ENCODE assay signal across 16 cellular contexts in genomic region chr3:136385457-136385856, GRCh38.
DNase-seq lines count a peak whose midpoint lies in the region; ATAC-seq, FAIRE-seq and TF ChIP-seq lines count a peak whose summit lies in the region.
"Had no signal": no experiment of that assay in that cellular context is flagged by ENCODE, and none has a peak within 500 bp of the region (broad histone marks: within the 10 kb centered on the region; RNA-seq: fewer than 3 reads in every experiment).

No MANE protein-coding gene starts in this region.

- POLR2A ChIA-PET in GM10248 (lab: Yijun Ruan, JAX), result no interaction called here
- POLR2A ChIA-PET in HepG2 (lab: Yijun Ruan, JAX), result no interaction called here

- FAIRE-seq in HepG2 (lab: Jason Lieb, UNC), result no peak

- ATAC-seq in GM18909 (IDR thresholded peaks at IDR 0.05; ENCODE audit: poor library complexity, unreplicated experiment), result peak; percentile 94
- ATAC-seq in GM21717 (IDR thresholded peaks at IDR 0.05; ENCODE audit: unreplicated experiment), result peak; percentile 81
- ATAC-seq in HG03378 (IDR thresholded peaks at IDR 0.05; ENCODE audit: unreplicated experiment), result peak; percentile 81
- ATAC-seq in HepG2, result no peak
- no peak for ATAC-seq in upper lobe of right lung
- ATAC-seq: foreskin keratinocyte, T-helper 17 cell had no signal

- H3K4me2 ChIP-seq in HepG2 (ENCODE audit: low read depth, low read length), result no peak overlapping the region

- TF ChIP-seq CTCF in GM10248 (IDR thresholded peaks at IDR 0.05; ENCODE audit: control extremely low read depth, extremely low read depth, low read depth, missing control alignments) (no peak), HepG2 (CRISPR knock-in tag; IDR thresholded peaks at IDR 0.05) (no peak), upper lobe of right lung (IDR thresholded peaks at IDR 0.05) (no peak)

- H3K27ac ChIP-seq in HepG2 (ENCODE audit: extremely low read length, insufficient read depth, low read length) (no peak overlapping the region), upper lobe of right lung (no peak overlapping the region)
- H3K27ac ChIP-seq: foreskin keratinocyte, Peyer's patch had no signal

- CTCF ChIA-PET in GM10248 (lab: Yijun Ruan, JAX) (interaction anchor here (1.6 kb wide), 1 partner anchor 367 kb away, joined by 5 read pairs; the partner anchor contains the start of gene STAG1), HepG2 (lab: Yijun Ruan, JAX; ENCODE audit: low intra/inter-chr PET ratio, low total read pairs) (no interaction called here)

- H3K79me2 ChIP-seq in HepG2 (ENCODE audit: insufficient read depth, low read length), result no peaks in the 10 kb centered on the region

- no peaks in the 10 kb centered on the region for H4K20me1 ChIP-seq in HepG2 (ENCODE audit: insufficient read depth, low read length)

- in situ Hi-C loops in HepG2 (cut with HindIII; ENCODE audit: extremely low pct_ligation_motif_present, low pct_unique_long_range_greater_than_20kb), result loop anchor here (25.0 kb wide), 1 partner anchor 627 kb away; no protein-coding TSS in a partner anchor

- H3K36me3 ChIP-seq in HepG2 (replicated peaks in 1 of 2; ENCODE audit: control insufficient read depth in 1 of 2, insufficient read depth in 2 of 2, low read length in 2 of 2), result no peaks in the 10 kb centered on the region; a peak in 1 of 5 replicates
- no peaks in the 10 kb centered on the region for H3K36me3 ChIP-seq in upper lobe of right lung
- H3K36me3 ChIP-seq: Peyer's patch had no signal

- H2AFZ ChIP-seq in HepG2 (ENCODE audit: low read length), result no peak overlapping the region

- no peak for TF ChIP-seq POLR2A in HepG2 (IDR thresholded peaks at IDR 0.05; ENCODE audit: insufficient read depth in 1 of 2, low read depth in 2 of 2, low read length in 2 of 2)

- 99% methylated on average over 2 of the region's 2 CpGs for WGBS in HepG2 (ENCODE audit: low lambda C conversion rate)

- H3K27me3 ChIP-seq in HepG2 (ENCODE audit: control insufficient read depth in 1 of 2, insufficient read depth in 2 of 2, low read length in 2 of 2), result no peaks in the 10 kb centered on the region
- no peaks in the 10 kb centered on the region for H3K27me3 ChIP-seq in upper lobe of right lung
- H3K27me3 ChIP-seq: foreskin keratinocyte, Peyer's patch had no signal

- BruUV-seq in HepG2 (replicated peaks; lab: Mats Ljungman, UMichigan), result no TSS peak

- TF ChIP-seq RAD21 in HepG2 (CRISPR knock-in tag; IDR thresholded peaks at IDR 0.05), result no peak

- DNase-seq in GM10248 (ENCODE audit: extremely low spot score) (peak; percentile 26), HT-29 (ENCODE audit: low spot score) (no peak), HepG2 (ENCODE audit: low spot score) (no peak), NCI-H2171 (lab: John Stamatoyannopoulos, UW) (no peak), upper lobe of right lung (no peak)
- DNase-seq: activated CD4-positive, alpha-beta T cell treated with anti-CD3 and anti-CD28 coated beads, Interleukin-2, amount 50 U/mL, for 4 hours; effector memory CD4-positive, alpha-beta T cell; foreskin keratinocyte; HCEC 1CT; immature natural killer cell; NCI-H345; Peyer's patch; T-helper 17 cell had no signal

- H3K9ac ChIP-seq in HepG2 (ENCODE audit: insufficient read depth, low read depth, low read length), result no peak overlapping the region

- H3K4me3 ChIP-seq in HepG2 (replicated peaks in 1 of 3; ENCODE audit: insufficient read depth in 1 of 3, low read depth in 2 of 3, low read length in 3 of 3), result no peak overlapping the region
- no peak overlapping the region for H3K4me3 ChIP-seq in upper lobe of right lung
- H3K4me3 ChIP-seq: Peyer's patch had no signal

- no peaks in the 10 kb centered on the region for H3K9me3 ChIP-seq in HepG2 (ENCODE audit: low read length)
- no peaks in the 10 kb centered on the region for H3K9me3 ChIP-seq in upper lobe of right lung
- H3K9me3 ChIP-seq: Peyer's patch had no signal

- TF ChIP-seq EP300 in HepG2 (IDR thresholded peaks at IDR 0.05; ENCODE audit: low read depth in 2 of 2, low read length in 2 of 2) (no peak), HepG2 (CRISPR knock-in tag; IDR thresholded peaks at IDR 0.05; ENCODE audit: borderline replicate concordance) (no peak)

- intact Hi-C loops in HepG2 (cut with micrococcal nuclease; ENCODE audit: unreplicated experiment), result no loop called here
- intact Hi-C loops in upper lobe of right lung (cut with DNase I), result no loop called here

- no peaks in the 10 kb centered on the region for H3K4me1 ChIP-seq in HepG2 (ENCODE audit: insufficient read depth, low read length)
- H3K4me1 ChIP-seq in upper lobe of right lung, result no peaks in the 10 kb centered on the region
- H3K4me1 ChIP-seq: foreskin keratinocyte, Peyer's patch had no signal

TF ChIP-seq in HepG2, 621 proteins besides CTCF, POLR2A, EP300 and RAD21:
- TF ChIP-seq ZBTB20 (CRISPR knock-in tag; IDR thresholded peaks at IDR 0.05; ENCODE audit: borderline replicate concordance, low read depth) (no peak), ZBTB42 (CRISPR knock-in tag; IDR thresholded peaks at IDR 0.05) (no peak), FOXM1 (CRISPR knock-in tag; IDR thresholded peaks at IDR 0.05) (no peak), RNF2 (conservative IDR thresholded peaks at IDR 0.05; ENCODE audit: low read depth) (no peak), SP2 (CRISPR knock-in tag; IDR thresholded peaks at IDR 0.05) (no peak)
- TF ChIP-seq, protein P1, sequence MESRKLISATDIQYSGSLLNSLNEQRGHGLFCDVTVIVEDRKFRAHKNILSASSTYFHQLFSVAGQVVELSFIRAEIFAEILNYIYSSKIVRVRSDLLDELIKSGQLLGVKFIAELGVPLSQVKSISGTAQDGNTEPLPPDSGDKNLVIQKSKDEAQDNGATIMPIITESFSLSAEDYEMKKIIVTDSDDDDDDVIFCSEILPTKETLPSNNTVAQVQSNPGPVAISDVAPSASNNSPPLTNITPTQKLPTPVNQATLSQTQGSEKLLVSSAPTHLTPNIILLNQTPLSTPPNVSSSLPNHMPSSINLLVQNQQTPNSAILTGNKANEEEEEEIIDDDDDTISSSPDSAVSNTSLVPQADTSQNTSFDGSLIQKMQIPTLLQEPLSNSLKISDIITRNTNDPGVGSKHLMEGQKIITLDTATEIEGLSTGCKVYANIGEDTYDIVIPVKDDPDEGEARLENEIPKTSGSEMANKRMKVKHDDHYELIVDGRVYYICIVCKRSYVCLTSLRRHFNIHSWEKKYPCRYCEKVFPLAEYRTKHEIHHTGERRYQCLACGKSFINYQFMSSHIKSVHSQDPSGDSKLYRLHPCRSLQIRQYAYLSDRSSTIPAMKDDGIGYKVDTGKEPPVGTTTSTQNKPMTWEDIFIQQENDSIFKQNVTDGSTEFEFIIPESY (CRISPR knock-in tag; IDR thresholded peaks at IDR 0.05), result no peak
- TF ChIP-seq, protein P2, sequence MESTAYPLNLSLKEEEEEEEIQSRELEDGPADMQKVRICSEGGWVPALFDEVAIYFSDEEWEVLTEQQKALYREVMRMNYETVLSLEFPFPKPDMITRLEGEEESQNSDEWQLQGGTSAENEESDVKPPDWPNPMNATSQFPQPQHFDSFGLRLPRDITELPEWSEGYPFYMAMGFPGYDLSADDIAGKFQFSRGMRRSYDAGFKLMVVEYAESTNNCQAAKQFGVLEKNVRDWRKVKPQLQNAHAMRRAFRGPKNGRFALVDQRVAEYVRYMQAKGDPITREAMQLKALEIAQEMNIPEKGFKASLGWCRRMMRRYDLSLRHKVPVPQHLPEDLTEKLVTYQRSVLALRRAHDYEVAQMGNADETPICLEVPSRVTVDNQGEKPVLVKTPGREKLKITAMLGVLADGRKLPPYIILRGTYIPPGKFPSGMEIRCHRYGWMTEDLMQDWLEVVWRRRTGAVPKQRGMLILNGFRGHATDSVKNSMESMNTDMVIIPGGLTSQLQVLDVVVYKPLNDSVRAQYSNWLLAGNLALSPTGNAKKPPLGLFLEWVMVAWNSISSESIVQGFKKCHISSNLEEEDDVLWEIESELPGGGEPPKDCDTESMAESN (CRISPR knock-in tag; conservative IDR thresholded peaks at IDR 0.05), result no peak

Comparison
In these comparisons a context has a peak if more than half of its experiments do, and no peak if none do; other contexts are left out.
1. ATAC-seq: peak in GM18909 (single experiment), GM21717 (single experiment) and HG03378 (single experiment); none in HepG2 (single experiment) and upper lobe of right lung (single experiment).